Comparison of ENCODE assay signal across 8 cellular contexts in genomic region chr3:112013058-112013783, GRCh38. TPM values are rescaled to one million over a fixed set of nuclear protein-coding genes. Genes with fewer than 3 reads are reported as not detected.
A peak's percentile ranks its signal among the peaks of the same experiment; 100 is the strongest.
DNase-seq lines count a peak whose midpoint lies in the region; ATAC-seq and TF ChIP-seq lines count a peak whose summit lies in the region.

No MANE protein-coding gene starts in this region.

- 29 to 39% (median 36%) methylated on average over 19 of the region's 19 CpGs for WGBS in psoas muscle, 3 donors

- DNase-seq in AG08395 (ENCODE audit: low spot score): peak; percentile 70
- peak; percentile 36 for DNase-seq in SKM-1 (lab: John Stamatoyannopoulos, UW; ENCODE audit: unreplicated experiment)
- DNase-seq in activated naive CD8-positive, alpha-beta T cell treated with anti-CD3 and anti-CD28 coated beads, Interleukin-2, amount 50 U/mL, for 24 hours: peak; percentile 67
- peak; percentile 59 for DNase-seq in Right ventricle myocardium superior
- DNase-seq in psoas muscle: peak; percentile 51 to 79

- H3K4me1 ChIP-seq in psoas muscle: no peaks in the 10 kb centered on the region

- peak overlapping the region; percentile 21 for H3K27ac Mint-ChIP-seq in activated naive CD8-positive, alpha-beta T cell treated with anti-CD3 and anti-CD28 coated beads, Interleukin-2, amount 50 U/mL, for 24 hours

- peak; percentile 68 for TF ChIP-seq CTCF in psoas muscle (IDR thresholded peaks at IDR 0.05)

- H3K27ac ChIP-seq in psoas muscle: no peak overlapping the region

- H3K4me1 Mint-ChIP-seq in activated naive CD8-positive, alpha-beta T cell treated with anti-CD3 and anti-CD28 coated beads, Interleukin-2, amount 50 U/mL, for 24 hours: peaks cover 26% of the 10 kb centered on the region

- no peaks in the 10 kb centered on the region for H3K27me3 Mint-ChIP-seq in activated naive CD8-positive, alpha-beta T cell treated with anti-CD3 and anti-CD28 coated beads, Interleukin-2, amount 50 U/mL, for 24 hours

- no peaks in the 10 kb centered on the region for H3K9me3 ChIP-seq in psoas muscle

- peak overlapping the region; percentile 13 for H3K4me3 ChIP-seq in psoas muscle

- H3K36me3 ChIP-seq in psoas muscle (ENCODE audit: insufficient read depth in 1 of 2, low read depth in 1 of 2): no peaks in the 10 kb centered on the region

- H3K36me3 Mint-ChIP-seq in activated naive CD8-positive, alpha-beta T cell treated with anti-CD3 and anti-CD28 coated beads, Interleukin-2, amount 50 U/mL, for 24 hours (ENCODE audit: low read depth): no peaks in the 10 kb centered on the region

- no peaks in the 10 kb centered on the region for H3K9me3 Mint-ChIP-seq in activated naive CD8-positive, alpha-beta T cell treated with anti-CD3 and anti-CD28 coated beads, Interleukin-2, amount 50 U/mL, for 24 hours

- H3K4me3 Mint-ChIP-seq in activated naive CD8-positive, alpha-beta T cell treated with anti-CD3 and anti-CD28 coated beads, Interleukin-2, amount 50 U/mL, for 24 hours: no peak overlapping the region

- intact Hi-C loops in Right ventricle myocardium superior (cut with DNase I): no loop called here
- intact Hi-C loops in psoas muscle (cut with DNase I): loop anchor here in 1 of 2 donors (2.0 kb wide), 1 partner anchor 24 kb away; no protein-coding TSS in a partner anchor

- H3K27me3 ChIP-seq in psoas muscle (ENCODE audit: insufficient read depth in 3 of 3, low read length in 2 of 3): no peaks in the 10 kb centered on the region

- ATAC-seq in GM18861 (IDR thresholded peaks at IDR 0.05; ENCODE audit: unreplicated experiment) (peak; percentile 89), HG03135 (IDR thresholded peaks at IDR 0.05; ENCODE audit: unreplicated experiment) (peak; percentile 84), Right ventricle myocardium superior (ENCODE audit: poor library complexity) (peak; percentile 93), psoas muscle (peak; percentile 78 to 97 (median 87)), GM21576 (IDR thresholded peaks at IDR 0.05; ENCODE audit: unreplicated experiment) (no peak)
- peak; percentile 93 for ATAC-seq in activated naive CD8-positive, alpha-beta T cell treated with anti-CD3 and anti-CD28 coated beads, Interleukin-2, amount 50 U/mL, for 24 hours

RNA-seq across cellular contexts. Expression of gene TAGLN3, which starts 14.5 kb away (rescaled TPM):
- total RNA-seq in Right ventricle myocardium superior (not detected), psoas muscle (not detected)
- polyA plus RNA-seq in psoas muscle: under 1 TPM in 2 of 3 donors, not detected in 1; 0.21 to 0.66 TPM

RNA-seq across cellular contexts. Expression of gene TMPRSS7, which starts 21.3 kb away (rescaled TPM):
- total RNA-seq in Right ventricle myocardium superior (not detected), psoas muscle (not detected)
- polyA plus RNA-seq in psoas muscle: not detected

RNA-seq across cellular contexts. Expression of gene ABHD10, which starts 34.4 kb away (rescaled TPM):
- 59.0 TPM for total RNA-seq in Right ventricle myocardium superior
- total RNA-seq in psoas muscle: 10 to 100 TPM in 3 of 4 donors, 1 to 10 TPM in 1; 8.2 to 17.1 (median 13.2) TPM
- 10 to 100 TPM in 2 of 3 donors, 1 to 10 TPM in 1; 6.1 to 17.0 (median 12.9) TPM for polyA plus RNA-seq in psoas muscle
